In genomic region chr10:7121154-7121797, GRCh38 we compare ENCODE assay signal across 8 cellular contexts.
DNase-seq lines count a peak whose midpoint lies in the region; ATAC-seq and TF ChIP-seq lines count a peak whose summit lies in the region.

No MANE protein-coding gene starts in this region.

- POLR2A ChIA-PET in Panc1 (lab: Charles Lee), result no interaction called here

- TF ChIP-seq POLR2A in gastrocnemius medialis (IDR thresholded peaks at IDR 0.05), result no peak

- intact Hi-C loops in Panc1 (cut with micrococcal nuclease; ENCODE audit: unreplicated experiment), result no loop called here
- intact Hi-C loops in gastrocnemius medialis (cut with DNase I; ENCODE audit: low total_unique reads), result loop anchor here (5.0 kb wide), 1 partner anchor 296 kb away; no protein-coding TSS in a partner anchor

- ATAC-seq in Panc1 (no peak), gastrocnemius medialis (no peak), HG03139 (IDR thresholded peaks at IDR 0.05; ENCODE audit: unreplicated experiment) (no peak), HG03025 (IDR thresholded peaks at IDR 0.05; ENCODE audit: low FRiP score, unreplicated experiment) (no peak)

- H3K4me1 Mint-ChIP-seq in HFFc6 (ENCODE audit: low read depth), result no peaks in the 10 kb centered on the region

- no peaks in the 10 kb centered on the region for H3K36me3 Mint-ChIP-seq in HFFc6 (ENCODE audit: low read depth)

- H3K9me3 Mint-ChIP-seq in HFFc6, result peaks cover 18% of the 10 kb centered on the region

- no peak overlapping the region for H3K27ac Mint-ChIP-seq in HFFc6

- no peaks in the 10 kb centered on the region for H3K27me3 Mint-ChIP-seq in HFFc6 (ENCODE audit: insufficient read depth)

- H3K4me1 ChIP-seq in Panc1 (ENCODE audit: control insufficient read depth, insufficient read depth, low read length) (no peaks in the 10 kb centered on the region), gastrocnemius medialis (no peaks in the 10 kb centered on the region)

- no peaks in the 10 kb centered on the region for H3K36me3 ChIP-seq in GM06990 (ENCODE audit: control insufficient read depth, insufficient read depth, low read length)
- no peaks in the 10 kb centered on the region for H3K36me3 ChIP-seq in Panc1 (ENCODE audit: control insufficient read depth, insufficient read depth, low read length)
- no peaks in the 10 kb centered on the region for H3K36me3 ChIP-seq in gastrocnemius medialis

- in situ Hi-C loops in Panc1 (cut with HindIII; ENCODE audit: low pct_unique_long_range_greater_than_20kb, low sequenced_read_pairs) (no loop called here), gastrocnemius medialis (cut with MboI; ENCODE audit: low sequenced_read_pairs in 4 of 4) (no loop called here)

- no peaks in the 10 kb centered on the region for H3K27me3 ChIP-seq in GM06990 (replicated peaks; ENCODE audit: control insufficient read depth, insufficient read depth, low read length)
- no peaks in the 10 kb centered on the region for H3K27me3 ChIP-seq in Panc1 (ENCODE audit: control insufficient read depth, insufficient read depth, low read length)
- no peaks in the 10 kb centered on the region for H3K27me3 ChIP-seq in gastrocnemius medialis

- BruUV-seq in Panc1 (replicated peaks; lab: Mats Ljungman, UMichigan), result no TSS peak

- H3K9me3 ChIP-seq in Panc1 (ENCODE audit: control insufficient read depth, insufficient read depth, low read depth, low read length) (no peaks in the 10 kb centered on the region), gastrocnemius medialis (no peaks in the 10 kb centered on the region)

- H3K4me3 Mint-ChIP-seq in HFFc6, result no peak overlapping the region

- TF ChIP-seq CTCF in GM06990 (IDR thresholded peaks at IDR 0.05; ENCODE audit: insufficient read depth, low read length, poor library complexity, severe bottlenecking) (peak; percentile 85), HFFc6 (IDR thresholded peaks at IDR 0.05) (peak; percentile 35; the same call in 1 of the 2 replicates), Panc1 (IDR thresholded peaks at IDR 0.05) (peak; percentile 69), gastrocnemius medialis (IDR thresholded peaks at IDR 0.05 in 4 of 5, conservative IDR thresholded peaks at IDR 0.05 in 1 of 5) (peak; percentile 21 to 57 (median 27))

- no peak overlapping the region for H3K27ac ChIP-seq in Panc1 (ENCODE audit: low read length)
- no peak overlapping the region for H3K27ac ChIP-seq in gastrocnemius medialis

- DNase-seq in GM06990 (ENCODE audit: extremely low read depth, insufficient read length) (peak; percentile 17), HFFc6 (no peak), Panc1 (ENCODE audit: low read depth, low spot score) (peak; percentile 10), activated T-helper 1 cell treated with Interleukin-2 at 50 U/mL for 16 hours (ENCODE audit: low read depth) (peak; percentile 24), glomerular endothelial cell (ENCODE audit: extremely low read depth, low read depth, low spot score) (peak; percentile 7), gastrocnemius medialis (peak in 1 of 2 donors; percentile 22)

- CTCF ChIA-PET in Panc1 (lab: Charles Lee), result no interaction called here

- no peak overlapping the region for H3K4me3 ChIP-seq in GM06990 (replicated peaks; ENCODE audit: low read depth, low read length)
- H3K4me3 ChIP-seq in Panc1 (ENCODE audit: low read depth in 2 of 2, low read length in 2 of 2), result no peak overlapping the region
- H3K4me3 ChIP-seq in gastrocnemius medialis, result no peak overlapping the region

Comparison
In these comparisons a context has a peak if more than half of its experiments do, and no peak if none do; other contexts are left out.
1. CTCF ChIP-seq: peak in every context shown above with its lines; median percentile 85 in GM06990; 69 in Panc1; 35 in HFFc6; 27 in gastrocnemius medialis.